ENCODE assay signal across 8 cellular contexts in genomic region chr11:119474682-119475596, GRCh38. TPM values are rescaled to one million over a fixed set of nuclear protein-coding genes. Genes with fewer than 3 reads are reported as not detected.
DNase-seq lines count a peak whose midpoint lies in the region; ATAC-seq and TF ChIP-seq lines count a peak whose summit lies in the region.

No MANE protein-coding gene starts in this region.

- ATAC-seq in lung (ENCODE audit: insufficient read depth, low FRiP score) (no peak), HG03097 (IDR thresholded peaks at IDR 0.05; ENCODE audit: low FRiP score, unreplicated experiment) (no peak)

- H3K27ac ChIP-seq in lung (ENCODE audit: low read depth in 1 of 2, low read length in 1 of 2) = no peak overlapping the region

- peak; percentile 98 for TF ChIP-seq CTCF in AG09319 (IDR thresholded peaks at IDR 0.05; ENCODE audit: low read depth, low read length)
- peak; percentile 65 for TF ChIP-seq CTCF in lung (IDR thresholded peaks at IDR 0.05; ENCODE audit: control extremely low read depth, extremely low read depth)

- 28 to 33% methylated on average over 9 of the region's 9 CpGs for WGBS in lung, 2 donors

- no peaks in the 10 kb centered on the region for H3K36me3 ChIP-seq in lung (ENCODE audit: control insufficient read depth in 2 of 2, insufficient read depth in 2 of 2, low read length in 2 of 2)

- H3K4me1 ChIP-seq in lung (ENCODE audit: control insufficient read depth in 2 of 2, insufficient read depth in 2 of 2, low read length in 2 of 2) = no peaks in the 10 kb centered on the region

- no peaks in the 10 kb centered on the region for H3K27me3 ChIP-seq in lung (ENCODE audit: control insufficient read depth, insufficient read depth)

- H3K9me3 ChIP-seq in lung (ENCODE audit: control insufficient read depth in 2 of 2, insufficient read depth in 1 of 2, low read length in 1 of 2) = no peaks in the 10 kb centered on the region

- no peak overlapping the region for H3K4me3 ChIP-seq in lung

- DNase-seq in AG09319 (ENCODE audit: extremely low read depth, low read depth) (peak; percentile 44), GM19238 (ENCODE audit: insufficient read length, low spot score) (peak; percentile 38), NCI-H345 (lab: John Stamatoyannopoulos, UW) (peak; percentile 53), ecto neural progenitor cell (ENCODE audit: low spot score) (peak; percentile 87), lung (ENCODE audit: low spot score) (peak; percentile 56)
- DNase-seq in activated CD4-positive, alpha-beta T cell treated with anti-CD3 and anti-CD28 coated beads, Interleukin-2, amount 50 U/mL, for 4 hours = peak; percentile 31 to 39
- peak; percentile 8 for DNase-seq in stimulated activated CD8-positive, alpha-beta memory T cell treated with anti-CD3 and anti-CD28 coated beads, Interleukin-12 subunit alpha, Interleukin-12 subunit beta, amount 100 ng/mL, for 4 hours (ENCODE audit: low read depth)

RNA-seq across cellular contexts. Expression of gene THY1, which starts 52.0 kb away (rescaled TPM):
- total RNA-seq in lung = 10 to 100 TPM in 1 of 2 donors, 1 to 10 TPM in 1; 9.8 to 16.8 TPM
- 10 to 100 TPM in 1 of 2 donors, 1 to 10 TPM in 1; 5.1 to 44.2 TPM for polyA plus RNA-seq in lung

Comparison
In these comparisons a context has a peak if more than half of its experiments do, and no peak if none do; other contexts are left out.
1. DNase-seq: peak in every context shown above with its lines; median percentile 87 in ecto neural progenitor cell; 56 in lung; 53 in NCI-H345; 44 in AG09319; 38 in GM19238; 35 in activated CD4-positive, alpha-beta T cell treated with anti-CD3 and anti-CD28 coated beads, Interleukin-2, amount 50 U/mL, for 4 hours; 8 in stimulated activated CD8-positive, alpha-beta memory T cell treated with anti-CD3 and anti-CD28 coated beads, Interleukin-12 subunit alpha, Interleukin-12 subunit beta, amount 100 ng/mL, for 4 hours.